In genomic region chr11:2899080-2899783, GRCh38 we compare ENCODE assay signal across 8 cellular contexts. TPM values are rescaled to one million over a fixed set of nuclear protein-coding genes. Genes with fewer than 3 reads are reported as not detected.
DNase-seq lines count a peak whose midpoint lies in the region; ATAC-seq and TF ChIP-seq lines count a peak whose summit lies in the region.

No MANE protein-coding gene starts in this region.

- H3K4me3 ChIP-seq in colonic mucosa = no peak overlapping the region
- H3K4me3 ChIP-seq in neural progenitor cell = no peak overlapping the region
- H3K4me3 ChIP-seq in PC-3 (ENCODE audit: low read length) = no peak overlapping the region

- H4K20me1 ChIP-seq in neural progenitor cell (ENCODE audit: low read depth) (no peaks in the 10 kb centered on the region), PC-3 (ENCODE audit: low read length) (no peaks in the 10 kb centered on the region)

- no TSS peak for BruUV-seq in PC-3 (replicated peaks; lab: Mats Ljungman, UMichigan)

- no peaks in the 10 kb centered on the region for H3F3A ChIP-seq in neural progenitor cell (ENCODE audit: low read depth)
- H3F3A ChIP-seq in PC-3 (ENCODE audit: low read length, unreplicated experiment) = no peaks in the 10 kb centered on the region

- H3K36me3 Mint-ChIP-seq in neural progenitor cell (no peaks in the 10 kb centered on the region), glutamatergic neuron (ENCODE audit: unreplicated experiment) (peaks cover 3% of the 10 kb centered on the region)

- H3K79me2 ChIP-seq in neural progenitor cell (ENCODE audit: low read depth) = no peaks in the 10 kb centered on the region
- H3K79me2 ChIP-seq in PC-3 (ENCODE audit: low read length) = no peaks in the 10 kb centered on the region

- TF ChIP-seq CTCF in C4-2B (conservative IDR thresholded peaks at IDR 0.05) (no peak), colonic mucosa (IDR thresholded peaks at IDR 0.05) (no peak), neural progenitor cell (IDR thresholded peaks at IDR 0.05) (no peak), glutamatergic neuron (IDR thresholded peaks at IDR 0.05; ENCODE audit: partially characterized antibody, unreplicated experiment) (no peak), PC-3 (conservative IDR thresholded peaks at IDR 0.05; ENCODE audit: low read depth, low read length) (no peak)

- intact Hi-C loops in colonic mucosa (cut with DNase I) (loop anchor here (5.0 to 10.0 kb wide), 2 partner anchors 467 to 704 kb away; no protein-coding TSS in a partner anchor), PC-3 (cut with micrococcal nuclease) (no loop called here)

- CTCF ChIA-PET in PC-3 (lab: Charles Lee) = no interaction called here

- peaks cover 10% of the 10 kb centered on the region for H3K27me3 Mint-ChIP-seq in neural progenitor cell (ENCODE audit: insufficient read depth, low read depth)
- H3K27me3 Mint-ChIP-seq in glutamatergic neuron (ENCODE audit: unreplicated experiment) = peaks cover 16% of the 10 kb centered on the region

- H3K27ac ChIP-seq in C4-2B = peak overlapping the region; percentile 9
- H3K27ac ChIP-seq in colonic mucosa = peak overlapping the region; percentile 57
- H3K27ac ChIP-seq in neural progenitor cell = no peak overlapping the region
- H3K27ac ChIP-seq in PC-3 (ENCODE audit: low read length) = no peak overlapping the region

- H3K9me3 Mint-ChIP-seq in neural progenitor cell (no peaks in the 10 kb centered on the region), glutamatergic neuron (ENCODE audit: unreplicated experiment) (peaks cover 11% of the 10 kb centered on the region)

- H2AFZ ChIP-seq in neural progenitor cell (replicated peaks) = no peak overlapping the region
- H2AFZ ChIP-seq in PC-3 (ENCODE audit: low read length) = no peak overlapping the region

- H3K4me2 ChIP-seq in neural progenitor cell (no peak overlapping the region), PC-3 (ENCODE audit: low read length) (no peak overlapping the region)

- DNase-seq in M059J (ENCODE audit: low read depth) (peak; percentile 91), colonic mucosa (no peak), neural progenitor cell (ENCODE audit: low spot score) (no peak), NCI-H524 (lab: John Stamatoyannopoulos, UW) (no peak), glutamatergic neuron (no peak), PC-3 (no peak), HK-2 (ENCODE audit: unreplicated experiment) (no peak)

- H3K9me2 ChIP-seq in PC-3 (replicated peaks; ENCODE audit: low read length) = no peaks in the 10 kb centered on the region

- H3K9me3 ChIP-seq in colonic mucosa = no peaks in the 10 kb centered on the region
- H3K9me3 ChIP-seq in neural progenitor cell (ENCODE audit: low read depth) = no peaks in the 10 kb centered on the region
- no peaks in the 10 kb centered on the region for H3K9me3 ChIP-seq in PC-3 (ENCODE audit: low read length)

- ATAC-seq in PC-3 = no peak

- H3K9ac ChIP-seq in colonic mucosa (ENCODE audit: low read depth in 2 of 2, low read length in 2 of 2) = no peak overlapping the region
- H3K9ac ChIP-seq in neural progenitor cell = no peak overlapping the region
- H3K9ac ChIP-seq in PC-3 (ENCODE audit: low read length) = no peak overlapping the region

- no peaks in the 10 kb centered on the region for H3K27me3 ChIP-seq in colonic mucosa
- H3K27me3 ChIP-seq in neural progenitor cell = peaks cover 13% of the 10 kb centered on the region
- H3K27me3 ChIP-seq in PC-3 (ENCODE audit: low read length) = no peaks in the 10 kb centered on the region

- H3K27ac Mint-ChIP-seq in neural progenitor cell (no peak overlapping the region), glutamatergic neuron (ENCODE audit: unreplicated experiment) (no peak overlapping the region)

- H3K4me3 Mint-ChIP-seq in neural progenitor cell = peak overlapping the region; percentile 47
- H3K4me3 Mint-ChIP-seq in glutamatergic neuron (ENCODE audit: unreplicated experiment) = no peak overlapping the region

- H3K4me1 Mint-ChIP-seq in neural progenitor cell = peaks cover 22% of the 10 kb centered on the region
- peaks cover 12% of the 10 kb centered on the region for H3K4me1 Mint-ChIP-seq in glutamatergic neuron (ENCODE audit: low read depth, unreplicated experiment)

- H3K4me1 ChIP-seq in colonic mucosa (peaks cover 10% of the 10 kb centered on the region), neural progenitor cell (peaks cover 8% of the 10 kb centered on the region), PC-3 (ENCODE audit: insufficient read depth, low read length) (peaks cover 39% of the 10 kb centered on the region)

- POLR2A ChIA-PET in PC-3 (lab: Charles Lee; ENCODE audit: unreplicated experiment) = no interaction called here

- H3K36me3 ChIP-seq in colonic mucosa (no peaks in the 10 kb centered on the region), neural progenitor cell (no peaks in the 10 kb centered on the region), PC-3 (ENCODE audit: low read depth, low read length) (no peaks in the 10 kb centered on the region)

RNA-seq across cellular contexts. Expression of gene CDKN1C, which starts 13.7 kb away (rescaled TPM):
- 4.4 and 6.2 TPM in 2 replicates for total RNA-seq in M059J (2014; rRNA removed; shearing (Covaris generic))
- total RNA-seq in colonic mucosa = 10 to 100 TPM; 10.9 to 18.2 TPM
- total RNA-seq in neural progenitor cell (ENCODE audit: low replicate concordance) = 47.8 and 49.3 TPM in 2 replicates
- total RNA-seq in glutamatergic neuron (ENCODE audit: unreplicated experiment) = 391 TPM
- total RNA-seq in PC-3 (2014; rRNA removed) = 12.0 and 12.9 TPM in 2 replicates

RNA-seq across cellular contexts. Expression of gene PHLDA2, which starts 30.0 kb away (rescaled TPM):
- total RNA-seq in M059J (2014; rRNA removed; shearing (Covaris generic)) = 9.1 and 18.9 TPM in 2 replicates
- total RNA-seq in colonic mucosa = 10 to 100 TPM; 31.6 to 41.6 TPM
- not detected in 2 replicates for total RNA-seq in neural progenitor cell (ENCODE audit: low replicate concordance)
- total RNA-seq in glutamatergic neuron (ENCODE audit: unreplicated experiment) = 1.2 TPM
- 101 and 110 TPM in 2 replicates for total RNA-seq in PC-3 (2014; rRNA removed)

Comparison
In these comparisons a context has a peak if more than half of its experiments do, and no peak if none do; other contexts are left out.
1. H3K27ac ChIP-seq: peak in C4-2B (single experiment) and colonic mucosa (single experiment); none in neural progenitor cell (single experiment) and PC-3 (single experiment).